Comparison of ENCODE assay signal across 1 cellular context in the genomic region with DNA sequence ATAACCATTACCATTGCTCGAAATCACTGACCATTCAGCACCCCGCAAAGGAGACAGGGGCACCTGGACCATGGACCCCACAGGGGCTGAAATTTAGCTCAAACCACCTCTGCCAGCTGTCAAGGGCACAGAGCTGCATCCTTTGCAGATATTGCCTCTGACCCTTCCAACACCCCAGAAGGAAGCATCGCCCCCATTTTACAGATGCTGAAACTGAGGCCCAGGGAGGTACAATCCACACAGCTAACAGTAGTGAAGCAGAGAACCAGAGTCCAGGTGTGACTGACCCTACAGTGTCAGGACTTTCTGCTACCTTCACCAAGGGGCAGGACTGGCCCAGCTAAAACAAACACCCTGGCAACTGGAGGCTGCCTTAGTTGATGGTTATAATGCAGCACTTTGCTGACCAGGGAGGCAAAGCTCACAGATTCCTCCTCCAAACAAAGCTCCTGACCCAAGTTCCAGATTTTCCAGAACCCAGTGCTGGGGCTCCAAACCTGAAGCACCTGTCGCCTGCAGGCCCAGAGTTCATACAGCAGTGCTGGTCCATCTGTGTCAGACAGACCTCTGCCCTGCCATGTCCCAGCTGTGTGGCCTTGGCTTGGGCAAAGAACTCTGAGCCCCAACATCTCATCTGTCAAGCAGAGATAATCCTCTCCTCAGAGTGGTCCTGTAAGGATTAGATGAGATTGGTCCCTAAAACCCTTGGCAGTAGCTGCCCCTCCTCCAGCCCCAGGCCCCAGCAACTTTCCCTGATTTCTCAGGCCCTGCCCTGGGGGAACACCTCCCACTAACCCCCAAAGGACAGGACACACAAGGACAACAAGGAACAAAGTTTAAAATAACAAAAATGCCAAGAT.
TF ChIP-seq lines count a peak whose summit lies in the region.

No MANE protein-coding gene starts in this region.

TF ChIP-seq in IMR-90, 13 proteins besides CTCF, POLR2A, EP300 and RAD21:
- no peak for TF ChIP-seq SMC3 (IDR thresholded peaks at IDR 0.05; ENCODE audit: low read depth, low read length)
- TF ChIP-seq FOS (IDR thresholded peaks at IDR 0.05; ENCODE audit: low read depth, low read length), result no peak
- no peak for TF ChIP-seq RFX5 (IDR thresholded peaks at IDR 0.05; ENCODE audit: low read depth, low read length)
